In genomic region chr5:31452314-31452713, GRCh38 we compare ENCODE assay signal across 27 cellular contexts.
"Had no signal": no experiment of that assay in that cellular context is flagged by ENCODE, and none has a peak within 500 bp of the region (broad histone marks: within the 10 kb centered on the region; RNA-seq: fewer than 3 reads in every experiment).

No MANE protein-coding gene starts in this region.

- H3K4me3 ChIP-seq: hepatocyte, left ventricle myocardium inferior, lung, neural progenitor cell, psoas muscle, right atrium auricular region, right lobe of liver, skin epidermis, stomach, testis, tibial artery, upper lobe of right lung had no signal

- ATAC-seq: natural killer cell; psoas muscle; right lobe of liver; stimulated activated naive B cell treated with anti-CD40 and anti-IgM and Interleukin-4, amounts not matched to agents 10 μg/mL and 1 μg/mL and 100 μg/mL, for 72 hours; stimulated activated naive CD8-positive, alpha-beta T cell treated with anti-CD3 and anti-CD28 coated beads, Interleukin-15, Interleukin-2, amounts not matched to agents 100 U/mL and 50 U/mL, for 24 hours; upper lobe of right lung had no signal

- FAIRE-seq: urothelium cell line had no signal

- H3K27me3 ChIP-seq: hepatocyte, neural progenitor cell, neutrophil, right atrium auricular region, right lobe of liver, stomach, testis, tibial artery, upper lobe of right lung had no signal

- H2AFZ ChIP-seq: hepatocyte, neural progenitor cell, parathyroid adenoma had no signal

- H3K4me2 ChIP-seq: hepatocyte, neural progenitor cell had no signal

- H3K79me2 ChIP-seq: hepatocyte, parathyroid adenoma had no signal

- H3K9ac ChIP-seq: neural progenitor cell, parathyroid adenoma had no signal

- H3K27ac ChIP-seq: hepatocyte, left ventricle myocardium inferior, neural progenitor cell, neutrophil, parathyroid adenoma, psoas muscle, right atrium auricular region, right lobe of liver, skin epidermis, stomach, testis, tibial artery, upper lobe of right lung had no signal

- DNase-seq: islet precursor cell; left ventricle myocardium inferior; mesendoderm; naive B cell; natural killer cell; nephron progenitor cell; occipital lobe; psoas muscle; right lobe of liver; stimulated activated CD4-positive, alpha-beta T cell treated with anti-CD3 and anti-CD28 coated beads, Interleukin-12 subunit alpha, Interleukin-12 subunit beta, amount 100 ng/mL, for 4 hours; stimulated activated CD4-positive, alpha-beta T cell treated with anti-CD3 and anti-CD28 coated beads, Interleukin-15, amount 100 ng/mL, for 24 hours; stimulated activated CD4-positive, alpha-beta T cell treated with anti-CD3 and anti-CD28 coated beads, Interleukin-2, amount 100 ng/mL, for 24 hours; stimulated activated CD4-positive, alpha-beta T cell treated with anti-CD3 and anti-CD28 coated beads, Interleukin-4, amount 100 ng/mL, for 1 hour; stimulated activated naive B cell treated with anti-CD40 and anti-IgM and Interleukin-4, amounts not matched to agents 10 μg/mL and 1 μg/mL and 100 μg/mL, for 72 hours; stimulated activated naive CD8-positive, alpha-beta T cell treated with anti-CD3 and anti-CD28 coated beads, Interleukin-15, Interleukin-2, amounts not matched to agents 100 U/mL and 50 U/mL, for 24 hours; stomach; testis; tibial artery; upper lobe of right lung had no signal

- H3K4me1 ChIP-seq: left ventricle myocardium inferior, parathyroid adenoma, psoas muscle, right atrium auricular region, right lobe of liver, stomach, testis, tibial artery, upper lobe of right lung had no signal

- H3K9me3 ChIP-seq: neutrophil, right lobe of liver, testis had no signal
